Comparison of ENCODE assay signal across 29 cellular contexts in the genomic region with DNA sequence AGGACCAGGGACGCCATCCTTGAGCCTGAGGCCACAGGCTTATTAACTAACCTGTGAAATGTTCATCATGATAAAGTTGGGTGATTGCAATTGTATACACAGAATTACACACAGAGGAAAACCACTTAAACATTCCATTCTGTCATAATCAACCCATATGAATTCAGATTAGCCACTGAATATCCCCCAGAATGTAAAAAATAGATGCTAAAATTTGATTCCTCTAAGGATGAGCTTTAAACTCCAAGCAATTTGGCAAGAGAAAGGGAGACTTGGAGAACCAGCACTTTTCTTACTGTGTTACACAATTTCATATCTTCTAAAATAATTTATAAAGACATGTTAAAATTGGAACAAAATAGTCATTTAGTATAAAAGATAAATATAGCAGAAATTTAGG.
DNase-seq lines count a peak whose midpoint lies in the region; ATAC-seq, FAIRE-seq and TF ChIP-seq lines count a peak whose summit lies in the region.
"Had no signal": no experiment of that assay in that cellular context is flagged by ENCODE, and none has a peak within 500 bp of the region (broad histone marks: within the 10 kb centered on the region; RNA-seq: fewer than 3 reads in every experiment).

No MANE protein-coding gene starts in this region.

- no peaks in the 10 kb centered on the region for H3K36me3 ChIP-seq in fibroblast of lung (ENCODE audit: control insufficient read depth, insufficient read depth, low read length)
- peaks cover under 1% of the 10 kb centered on the region for H3K36me3 ChIP-seq in osteoblast (ENCODE audit: insufficient read depth, low read length)
- no peaks in the 10 kb centered on the region for H3K36me3 ChIP-seq in GM23338 (ENCODE audit: insufficient read depth)
- H3K36me3 ChIP-seq: BLaER1 treated with 17β-estradiol and CSF1 and Interleukin-3, amounts not matched to agents 10 nM and 100 nM; SJCRH30 had no signal

- H3K79me2 ChIP-seq in fibroblast of lung (ENCODE audit: control insufficient read depth, insufficient read depth, low read length) (peaks cover 55% of the 10 kb centered on the region), osteoblast (ENCODE audit: insufficient read depth, low read length) (peaks cover 72% of the 10 kb centered on the region), GM23338 (replicated peaks; ENCODE audit: insufficient read depth) (no peaks in the 10 kb centered on the region)

- H3K27me3 ChIP-seq in fibroblast of lung (ENCODE audit: control insufficient read depth, insufficient read depth, low read length) (no peaks in the 10 kb centered on the region), osteoblast (ENCODE audit: insufficient read depth, low read length) (no peaks in the 10 kb centered on the region), GM23338 (ENCODE audit: insufficient read depth) (no peaks in the 10 kb centered on the region)
- H3K27me3 ChIP-seq: BLaER1 treated with 17β-estradiol and CSF1 and Interleukin-3, amounts not matched to agents 10 nM and 100 nM; SJCRH30 had no signal

- FAIRE-seq in D721Med (lab: Jason Lieb, UNC): peak; percentile 67
- FAIRE-seq: GM18507, H54, HepG2 had no signal

- H3K9me3 Mint-ChIP-seq in GM23338: no peaks in the 10 kb centered on the region
- H3K9me3 Mint-ChIP-seq: CD4-positive, alpha-beta T cell had no signal

- TF ChIP-seq CTCF in D721Med (IDR thresholded peaks at IDR 0.05; ENCODE audit: insufficient read depth, missing control alignments) (no peak), fibroblast of lung (conservative IDR thresholded peaks at IDR 0.05 in 1 of 2, IDR thresholded peaks at IDR 0.05 in 1 of 2; ENCODE audit: low read depth in 1 of 2, low read length in 2 of 2) (no peak), osteoblast (IDR thresholded peaks at IDR 0.05; ENCODE audit: extremely low read depth, low read depth, low read length) (no peak), GM23338 (conservative IDR thresholded peaks at IDR 0.05; ENCODE audit: low read depth in 2 of 2) (no peak)

- no peak overlapping the region for H3K4me3 Mint-ChIP-seq in GM23338
- H3K4me3 Mint-ChIP-seq: CD4-positive, alpha-beta T cell had no signal

- H3K4me2 ChIP-seq in fibroblast of lung (ENCODE audit: extremely low read depth, insufficient read depth, low read length) (no peak overlapping the region), osteoblast (ENCODE audit: insufficient read depth, low read length) (no peak overlapping the region), GM23338 (no peak overlapping the region)
- H3K4me2 ChIP-seq: BLaER1 treated with 17β-estradiol and CSF1 and Interleukin-3, amounts not matched to agents 10 nM and 100 nM; PC-9 had no signal

- peaks cover 15% of the 10 kb centered on the region; the same call in 2 of the 3 replicates for H3K4me1 Mint-ChIP-seq in GM23338

- peaks cover 7% of the 10 kb centered on the region; the same call in 1 of the 2 replicates for H3K9me2 ChIP-seq in GM23338 (ENCODE audit: insufficient read depth)

- no peaks in the 10 kb centered on the region for H4K20me1 ChIP-seq in fibroblast of lung (ENCODE audit: control insufficient read depth, extremely low read depth, insufficient read depth, low read length)
- H4K20me1 ChIP-seq in osteoblast (ENCODE audit: insufficient read depth, low read length): peaks cover 23% of the 10 kb centered on the region
- no peaks in the 10 kb centered on the region; the same call in 1 of the 2 replicates for H4K20me1 ChIP-seq in GM23338 (replicated peaks; ENCODE audit: insufficient read depth)
- H4K20me1 ChIP-seq: BLaER1 treated with 17β-estradiol and CSF1 and Interleukin-3, amounts not matched to agents 10 nM and 100 nM had no signal

- no peak overlapping the region for H3K27ac ChIP-seq in fibroblast of lung (ENCODE audit: insufficient read depth, low read length)
- H3K27ac ChIP-seq in osteoblast (ENCODE audit: low read depth, low read length): peak overlapping the region; percentile 26
- no peak overlapping the region for H3K27ac ChIP-seq in GM23338 (ENCODE audit: low read depth)
- H3K27ac ChIP-seq: BLaER1 treated with 17β-estradiol and CSF1 and Interleukin-3, amounts not matched to agents 10 nM and 100 nM; PC-9; SJCRH30 had no signal

- no peak overlapping the region for H2AFZ ChIP-seq in fibroblast of lung (ENCODE audit: low read length)
- no peak overlapping the region for H2AFZ ChIP-seq in osteoblast (ENCODE audit: low read length)
- no peak overlapping the region for H2AFZ ChIP-seq in GM23338
- H2AFZ ChIP-seq: PC-9 had no signal

- H3K27ac Mint-ChIP-seq in GM23338: no peak overlapping the region
- H3K27ac Mint-ChIP-seq: CD4-positive, alpha-beta T cell had no signal

- H3K4me3 ChIP-seq in fibroblast of lung (replicated peaks in 1 of 4; ENCODE audit: control extremely low read depth in 1 of 4, insufficient read depth in 1 of 4, low read depth in 3 of 4, low read length in 4 of 4) (no peak overlapping the region), osteoblast (ENCODE audit: insufficient read depth, low read length) (no peak overlapping the region), GM23338 (no peak overlapping the region)
- H3K4me3 ChIP-seq: BLaER1 treated with 17β-estradiol and CSF1 and Interleukin-3, amounts not matched to agents 10 nM and 100 nM; PC-9; SJCRH30 had no signal

- no peak for DNase-seq in D721Med (ENCODE audit: insufficient read length, low spot score)
- peak; percentile 24 for DNase-seq in HCEC 1CT
- DNase-seq in fibroblast of lung (ENCODE audit: low read depth in 2 of 2): peak; percentile 20 to 54
- DNase-seq in osteoblast (ENCODE audit: insufficient read length, low spot score, missing footprints): no peak
- no peak for DNase-seq in AG08395 (ENCODE audit: low spot score)
- no peak for DNase-seq in GM23338 (ENCODE audit: low spot score)
- DNase-seq: 8988T; ACHN; AML-193; CD4-positive, alpha-beta T cell; DMS53; KBM-7; MV-4-11; NCI-H1105; NCI-H1436 treated with DMSO at 0.1 percent for 48 hours; NCI-H187 treated with DMSO at 0.1 percent for 48 hours; NCI-H2171 treated with DMSO at 0.1 percent for 48 hours; NCI-H446; NCI-H526 treated with DMSO at 0.1 percent for 48 hours; SJCRH30 had no signal

- ATAC-seq in GM23338 (no peak), GM19351 (IDR thresholded peaks at IDR 0.05; ENCODE audit: unreplicated experiment) (no peak), GM21423 (IDR thresholded peaks at IDR 0.05; ENCODE audit: unreplicated experiment) (no peak)
- ATAC-seq: HepG2, Right ventricle myocardium inferior, SK-N-SH treated with all-trans-retinoic acid at 6 μM for 48 hours had no signal

- H3K36me3 Mint-ChIP-seq in GM23338 (ENCODE audit: low read depth): no peaks in the 10 kb centered on the region

- no peaks in the 10 kb centered on the region for H3F3A ChIP-seq in GM23338 (replicated peaks; ENCODE audit: low read depth)

- no peak overlapping the region for H3K9ac ChIP-seq in fibroblast of lung (ENCODE audit: insufficient read depth, low read length)
- H3K9ac ChIP-seq: BLaER1 treated with 17β-estradiol and CSF1 and Interleukin-3, amounts not matched to agents 10 nM and 100 nM had no signal

- peaks cover 37% of the 10 kb centered on the region for H3K4me1 ChIP-seq in fibroblast of lung (ENCODE audit: control insufficient read depth, extremely low read depth, insufficient read depth, low read length)
- peaks cover 48% of the 10 kb centered on the region for H3K4me1 ChIP-seq in osteoblast (ENCODE audit: insufficient read depth, low read length)
- peaks cover 5% of the 10 kb centered on the region; the same call in 1 of the 2 replicates for H3K4me1 ChIP-seq in GM23338 (ENCODE audit: insufficient read depth)
- H3K4me1 ChIP-seq: SJCRH30 had no signal

- H3K27me3 Mint-ChIP-seq in GM23338 (ENCODE audit: insufficient read depth, low read depth, poor library complexity): peaks cover 1% of the 10 kb centered on the region

- H3K9me3 ChIP-seq in fibroblast of lung (ENCODE audit: control insufficient read depth, insufficient read depth, low read depth, low read length) (no peaks in the 10 kb centered on the region), osteoblast (ENCODE audit: low read depth, low read length) (no peaks in the 10 kb centered on the region)
- H3K9me3 ChIP-seq: SJCRH30 had no signal

TF ChIP-seq in GM23338, 12 proteins besides CTCF, POLR2A, EP300 and RAD21:
- TF ChIP-seq JUNB (IDR thresholded peaks at IDR 0.05; ENCODE audit: unreplicated experiment) (no peak), ZNF114 (CRISPR knock-in tag; IDR thresholded peaks at IDR 0.05) (no peak), STAT1 (IDR thresholded peaks at IDR 0.05; ENCODE audit: unreplicated experiment) (no peak)
- TF ChIP-seq, protein P1, sequence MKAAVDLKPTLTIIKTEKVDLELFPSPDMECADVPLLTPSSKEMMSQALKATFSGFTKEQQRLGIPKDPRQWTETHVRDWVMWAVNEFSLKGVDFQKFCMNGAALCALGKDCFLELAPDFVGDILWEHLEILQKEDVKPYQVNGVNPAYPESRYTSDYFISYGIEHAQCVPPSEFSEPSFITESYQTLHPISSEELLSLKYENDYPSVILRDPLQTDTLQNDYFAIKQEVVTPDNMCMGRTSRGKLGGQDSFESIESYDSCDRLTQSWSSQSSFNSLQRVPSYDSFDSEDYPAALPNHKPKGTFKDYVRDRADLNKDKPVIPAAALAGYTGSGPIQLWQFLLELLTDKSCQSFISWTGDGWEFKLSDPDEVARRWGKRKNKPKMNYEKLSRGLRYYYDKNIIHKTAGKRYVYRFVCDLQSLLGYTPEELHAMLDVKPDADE (IDR thresholded peaks at IDR 0.05): no peak

Comparison
In these comparisons a context has a peak if more than half of its experiments do, and no peak if none do; other contexts are left out.
1. DNase-seq: peak in HCEC 1CT (single experiment) and fibroblast of lung (2 of 2); none in D721Med (single experiment), osteoblast (single experiment), AG08395 (single experiment) and GM23338 (single experiment).